Comparison of ENCODE assay signal across 2 cellular contexts in the genomic region with DNA sequence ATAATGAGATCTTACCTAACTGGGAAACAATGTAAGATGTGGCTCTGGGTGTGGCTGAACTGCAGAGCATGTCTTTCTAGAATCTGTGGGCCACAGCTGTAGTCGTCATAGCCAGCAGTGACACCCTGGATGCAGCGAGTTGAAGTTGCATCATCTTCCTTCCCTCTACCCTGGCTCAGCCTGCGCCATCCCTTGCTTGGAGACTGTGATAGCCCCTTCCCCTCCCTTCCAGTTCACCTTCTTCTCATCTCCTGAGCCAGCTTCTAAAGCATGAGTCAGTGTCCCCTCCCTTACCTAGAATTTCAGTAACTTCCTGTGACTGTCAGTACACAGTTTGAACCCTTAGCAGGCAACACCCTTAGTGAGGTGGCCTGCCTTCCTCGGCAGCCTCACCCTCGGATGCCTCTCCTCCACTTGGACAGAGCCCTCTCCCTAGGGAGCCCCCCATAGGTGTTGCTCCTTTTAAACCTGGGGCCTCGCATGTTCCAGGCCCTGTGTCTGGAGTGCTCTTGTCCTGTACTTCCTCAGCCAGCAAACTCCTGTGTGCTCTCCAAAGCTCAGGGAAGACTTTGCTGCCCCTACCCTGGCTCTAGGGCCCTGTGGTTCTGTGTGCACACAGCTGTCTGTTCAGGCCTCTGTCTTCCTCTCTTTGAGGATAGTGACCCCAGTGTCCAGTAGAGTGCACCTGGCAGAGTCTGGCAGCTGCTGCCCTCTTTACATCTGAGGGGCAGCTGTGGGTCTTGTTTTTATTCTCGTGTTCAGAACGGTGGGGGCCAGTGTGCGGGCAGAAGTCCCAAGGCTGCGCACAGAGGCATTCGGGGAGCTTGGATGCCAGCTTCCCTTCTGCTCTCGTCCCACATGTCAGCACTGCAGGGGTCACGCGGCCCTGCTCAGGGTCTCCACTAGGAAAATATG.
TF ChIP-seq lines count a peak whose summit lies in the region.

No MANE protein-coding gene starts in this region.

TF ChIP-seq in GM23338, 12 proteins besides CTCF, POLR2A, EP300 and RAD21 (continued from another document):
- TF ChIP-seq, protein P1, sequence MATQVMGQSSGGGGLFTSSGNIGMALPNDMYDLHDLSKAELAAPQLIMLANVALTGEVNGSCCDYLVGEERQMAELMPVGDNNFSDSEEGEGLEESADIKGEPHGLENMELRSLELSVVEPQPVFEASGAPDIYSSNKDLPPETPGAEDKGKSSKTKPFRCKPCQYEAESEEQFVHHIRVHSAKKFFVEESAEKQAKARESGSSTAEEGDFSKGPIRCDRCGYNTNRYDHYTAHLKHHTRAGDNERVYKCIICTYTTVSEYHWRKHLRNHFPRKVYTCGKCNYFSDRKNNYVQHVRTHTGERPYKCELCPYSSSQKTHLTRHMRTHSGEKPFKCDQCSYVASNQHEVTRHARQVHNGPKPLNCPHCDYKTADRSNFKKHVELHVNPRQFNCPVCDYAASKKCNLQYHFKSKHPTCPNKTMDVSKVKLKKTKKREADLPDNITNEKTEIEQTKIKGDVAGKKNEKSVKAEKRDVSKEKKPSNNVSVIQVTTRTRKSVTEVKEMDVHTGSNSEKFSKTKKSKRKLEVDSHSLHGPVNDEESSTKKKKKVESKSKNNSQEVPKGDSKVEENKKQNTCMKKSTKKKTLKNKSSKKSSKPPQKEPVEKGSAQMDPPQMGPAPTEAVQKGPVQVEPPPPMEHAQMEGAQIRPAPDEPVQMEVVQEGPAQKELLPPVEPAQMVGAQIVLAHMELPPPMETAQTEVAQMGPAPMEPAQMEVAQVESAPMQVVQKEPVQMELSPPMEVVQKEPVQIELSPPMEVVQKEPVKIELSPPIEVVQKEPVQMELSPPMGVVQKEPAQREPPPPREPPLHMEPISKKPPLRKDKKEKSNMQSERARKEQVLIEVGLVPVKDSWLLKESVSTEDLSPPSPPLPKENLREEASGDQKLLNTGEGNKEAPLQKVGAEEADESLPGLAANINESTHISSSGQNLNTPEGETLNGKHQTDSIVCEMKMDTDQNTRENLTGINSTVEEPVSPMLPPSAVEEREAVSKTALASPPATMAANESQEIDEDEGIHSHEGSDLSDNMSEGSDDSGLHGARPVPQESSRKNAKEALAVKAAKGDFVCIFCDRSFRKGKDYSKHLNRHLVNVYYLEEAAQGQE (IDR thresholded peaks at IDR 0.05; ENCODE audit: unreplicated experiment): no peak
- TF ChIP-seq EZH2 (IDR thresholded peaks at IDR 0.05; ENCODE audit: low read depth, unreplicated experiment): no peak

TF ChIP-seq in K562, 482 proteins besides CTCF, POLR2A, EP300 and RAD21 (continued from another document and continues in another):
- TF ChIP-seq, protein P2, sequence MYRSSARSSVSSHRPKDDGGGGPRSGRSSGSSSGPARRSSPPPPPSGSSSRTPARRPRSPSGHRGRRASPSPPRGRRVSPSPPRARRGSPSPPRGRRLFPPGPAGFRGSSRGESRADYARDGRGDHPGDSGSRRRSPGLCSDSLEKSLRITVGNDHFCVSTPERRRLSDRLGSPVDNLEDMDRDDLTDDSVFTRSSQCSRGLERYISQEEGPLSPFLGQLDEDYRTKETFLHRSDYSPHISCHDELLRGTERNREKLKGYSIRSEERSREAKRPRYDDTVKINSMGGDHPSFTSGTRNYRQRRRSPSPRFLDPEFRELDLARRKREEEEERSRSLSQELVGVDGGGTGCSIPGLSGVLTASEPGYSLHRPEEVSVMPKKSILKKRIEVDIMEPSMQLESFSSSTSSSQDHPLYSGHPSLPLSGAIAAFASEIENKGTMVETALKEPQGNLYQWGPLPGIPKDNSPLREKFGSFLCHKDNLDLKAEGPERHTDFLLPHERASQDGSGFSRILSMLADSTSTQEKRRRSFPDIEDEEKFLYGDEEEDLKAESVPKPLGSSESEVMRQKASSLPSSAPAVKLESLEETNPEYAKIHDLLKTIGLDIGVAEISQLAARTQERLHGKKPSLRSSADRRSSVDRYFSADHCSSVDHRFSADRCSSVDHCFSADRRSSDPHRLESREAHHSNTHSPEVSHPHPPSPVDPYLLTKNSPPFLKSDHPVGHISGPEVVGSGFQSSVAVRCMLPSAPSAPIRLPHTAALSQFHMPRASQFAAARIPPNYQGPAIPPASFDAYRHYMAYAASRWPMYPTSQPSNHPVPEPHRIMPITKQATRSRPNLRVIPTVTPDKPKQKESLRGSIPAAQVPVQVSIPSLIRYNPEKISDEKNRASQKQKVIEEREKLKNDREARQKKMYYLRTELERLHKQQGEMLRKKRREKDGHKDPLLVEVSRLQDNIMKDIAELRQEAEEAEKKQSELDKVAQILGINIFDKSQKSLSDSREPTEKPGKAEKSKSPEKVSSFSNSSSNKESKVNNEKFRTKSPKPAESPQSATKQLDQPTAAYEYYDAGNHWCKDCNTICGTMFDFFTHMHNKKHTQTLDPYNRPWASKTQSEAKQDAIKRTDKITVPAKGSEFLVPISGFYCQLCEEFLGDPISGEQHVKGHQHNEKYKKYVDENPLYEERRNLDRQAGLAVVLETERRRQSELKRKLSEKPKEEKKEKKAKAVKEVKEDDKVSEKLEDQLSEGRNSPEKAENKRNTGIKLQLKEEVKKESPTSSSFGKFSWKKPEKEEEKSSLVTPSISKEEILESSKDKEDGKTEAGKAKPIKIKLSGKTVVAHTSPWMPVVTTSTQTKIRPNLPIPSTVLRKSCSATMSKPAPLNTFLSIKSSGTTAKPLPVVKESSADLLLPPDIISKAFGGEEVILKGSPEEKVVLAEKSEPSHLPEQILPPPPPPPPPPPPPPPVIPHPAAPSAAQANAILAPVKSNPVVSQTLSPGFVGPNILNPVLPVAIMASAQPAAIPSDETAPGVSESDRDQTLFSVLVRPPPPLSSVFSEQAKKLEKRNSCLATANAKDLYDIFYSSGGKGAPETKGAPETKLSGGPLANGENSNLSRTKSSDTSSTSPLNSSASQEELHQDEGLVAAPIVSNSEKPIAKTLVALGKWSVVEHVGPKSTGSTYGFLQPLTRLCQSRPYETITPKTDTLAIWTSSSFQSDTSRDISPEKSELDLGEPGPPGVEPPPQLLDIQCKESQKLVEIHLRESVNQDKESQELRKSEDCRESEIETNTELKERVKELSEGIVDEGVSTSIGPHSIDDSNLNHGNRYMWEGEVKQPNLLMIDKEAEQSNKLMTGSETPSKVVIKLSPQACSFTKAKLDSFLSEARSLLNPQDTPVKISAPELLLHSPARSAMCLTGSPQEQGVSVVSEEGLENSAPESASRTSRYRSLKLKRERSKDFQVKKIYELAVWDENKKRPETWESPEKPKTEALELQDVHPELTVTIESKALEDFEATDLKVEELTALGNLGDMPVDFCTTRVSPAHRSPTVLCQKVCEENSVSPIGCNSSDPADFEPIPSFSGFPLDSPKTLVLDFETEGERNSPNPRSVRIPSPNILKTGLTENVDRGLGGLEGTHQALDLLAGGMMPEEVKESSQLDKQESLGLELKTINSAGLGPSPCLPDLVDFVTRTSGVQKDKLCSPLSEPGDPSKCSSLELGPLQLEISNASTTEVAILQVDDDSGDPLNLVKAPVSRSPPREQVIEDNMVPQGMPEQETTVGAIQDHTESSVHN (IDR thresholded peaks at IDR 0.05; ENCODE audit: borderline replicate concordance in 1 of 2, low read depth in 1 of 2): 0 out of 4 replicates have a peak, but pooled peaks of 1 of the 2 experiments have one; percentile 51
- TF ChIP-seq JUND (IDR thresholded peaks at IDR 0.05; ENCODE audit: borderline replicate concordance, low read depth, low read length) (peak; percentile 89), JUND (tag; IDR thresholded peaks at IDR 0.05; ENCODE audit: borderline replicate concordance, low read depth, low read length) (peak; percentile 73; the same call in 1 of the 3 replicates), DPF2 (IDR thresholded peaks at IDR 0.05) (peak; percentile 40; the same call in 1 of the 2 replicates), PTTG1 (tag; IDR thresholded peaks at IDR 0.05; ENCODE audit: low read depth) (no peak), ATF3 (IDR thresholded peaks at IDR 0.05) (peak; percentile 97), ATF3 (CRISPR knock-in tag; conservative IDR thresholded peaks at IDR 0.05) (no peak), FUS (optimal IDR thresholded peaks at IDR 0.05; ENCODE audit: low read depth, low read length) (no peak), RCOR1 (IDR thresholded peaks at IDR 0.05; ENCODE audit: borderline replicate concordance in 1 of 2, low read depth in 2 of 2, low read length in 2 of 2) (peak in 1 of 2 experiments; percentile 85; a peak in 2 of 4 replicates), FOSL1 (tag; conservative IDR thresholded peaks at IDR 0.05) (peak; percentile 51), PTRF (tag; IDR thresholded peaks at IDR 0.05) (no peak), MYC (IDR thresholded peaks at IDR 0.05; ENCODE audit: low read depth, low read length) (peak; percentile 67), MYC (CRISPR knock-in tag; IDR thresholded peaks at IDR 0.05; ENCODE audit: borderline replicate concordance, low read depth) (no peak), ZNF717 (CRISPR knock-in tag; IDR thresholded peaks at IDR 0.05) (no peak), THRAP3 (IDR thresholded peaks at IDR 0.05; ENCODE audit: borderline replicate concordance) (no peak), CTBP1 (IDR thresholded peaks at IDR 0.05; ENCODE audit: borderline replicate concordance) (peak; percentile 83), MED1 (CRISPR knock-in tag; IDR thresholded peaks at IDR 0.05; ENCODE audit: borderline replicate concordance) (no peak), SIX5 (IDR thresholded peaks at IDR 0.05; ENCODE audit: borderline replicate concordance in 1 of 2, insufficient read depth in 1 of 2, low read depth in 1 of 2, low read length in 2 of 2) (no peak), ZEB2 (IDR thresholded peaks at IDR 0.05) (peak; percentile 82; the same call in 1 of the 2 replicates), CEBPB (tag; IDR thresholded peaks at IDR 0.05) (peak; percentile 66), NKRF (IDR thresholded peaks at IDR 0.05; ENCODE audit: borderline replicate concordance) (no peak)
- TF ChIP-seq, protein P3, sequence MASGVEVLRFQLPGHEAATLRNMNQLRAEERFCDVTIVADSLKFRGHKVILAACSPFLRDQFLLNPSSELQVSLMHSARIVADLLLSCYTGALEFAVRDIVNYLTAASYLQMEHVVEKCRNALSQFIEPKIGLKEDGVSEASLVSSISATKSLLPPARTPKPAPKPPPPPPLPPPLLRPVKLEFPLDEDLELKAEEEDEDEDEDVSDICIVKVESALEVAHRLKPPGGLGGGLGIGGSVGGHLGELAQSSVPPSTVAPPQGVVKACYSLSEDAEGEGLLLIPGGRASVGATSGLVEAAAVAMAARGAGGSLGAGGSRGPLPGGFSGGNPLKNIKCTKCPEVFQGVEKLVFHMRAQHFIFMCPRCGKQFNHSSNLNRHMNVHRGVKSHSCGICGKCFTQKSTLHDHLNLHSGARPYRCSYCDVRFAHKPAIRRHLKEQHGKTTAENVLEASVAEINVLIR (CRISPR knock-in tag; IDR thresholded peaks at IDR 0.05): no peak
- TF ChIP-seq, protein P4, sequence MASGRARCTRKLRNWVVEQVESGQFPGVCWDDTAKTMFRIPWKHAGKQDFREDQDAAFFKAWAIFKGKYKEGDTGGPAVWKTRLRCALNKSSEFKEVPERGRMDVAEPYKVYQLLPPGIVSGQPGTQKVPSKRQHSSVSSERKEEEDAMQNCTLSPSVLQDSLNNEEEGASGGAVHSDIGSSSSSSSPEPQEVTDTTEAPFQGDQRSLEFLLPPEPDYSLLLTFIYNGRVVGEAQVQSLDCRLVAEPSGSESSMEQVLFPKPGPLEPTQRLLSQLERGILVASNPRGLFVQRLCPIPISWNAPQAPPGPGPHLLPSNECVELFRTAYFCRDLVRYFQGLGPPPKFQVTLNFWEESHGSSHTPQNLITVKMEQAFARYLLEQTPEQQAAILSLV (tag; IDR thresholded peaks at IDR 0.05): peak; percentile 86
- TF ChIP-seq, protein P5, sequence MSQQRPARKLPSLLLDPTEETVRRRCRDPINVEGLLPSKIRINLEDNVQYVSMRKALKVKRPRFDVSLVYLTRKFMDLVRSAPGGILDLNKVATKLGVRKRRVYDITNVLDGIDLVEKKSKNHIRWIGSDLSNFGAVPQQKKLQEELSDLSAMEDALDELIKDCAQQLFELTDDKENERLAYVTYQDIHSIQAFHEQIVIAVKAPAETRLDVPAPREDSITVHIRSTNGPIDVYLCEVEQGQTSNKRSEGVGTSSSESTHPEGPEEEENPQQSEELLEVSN (IDR thresholded peaks at IDR 0.05; ENCODE audit: borderline replicate concordance in 1 of 2, extremely low read depth in 1 of 2, insufficient read depth in 1 of 2, insufficient read length in 1 of 2, low read depth in 1 of 2, low read length in 1 of 2, poor library complexity in 1 of 2, severe bottlenecking in 1 of 2): no peak
- TF ChIP-seq, protein P6, sequence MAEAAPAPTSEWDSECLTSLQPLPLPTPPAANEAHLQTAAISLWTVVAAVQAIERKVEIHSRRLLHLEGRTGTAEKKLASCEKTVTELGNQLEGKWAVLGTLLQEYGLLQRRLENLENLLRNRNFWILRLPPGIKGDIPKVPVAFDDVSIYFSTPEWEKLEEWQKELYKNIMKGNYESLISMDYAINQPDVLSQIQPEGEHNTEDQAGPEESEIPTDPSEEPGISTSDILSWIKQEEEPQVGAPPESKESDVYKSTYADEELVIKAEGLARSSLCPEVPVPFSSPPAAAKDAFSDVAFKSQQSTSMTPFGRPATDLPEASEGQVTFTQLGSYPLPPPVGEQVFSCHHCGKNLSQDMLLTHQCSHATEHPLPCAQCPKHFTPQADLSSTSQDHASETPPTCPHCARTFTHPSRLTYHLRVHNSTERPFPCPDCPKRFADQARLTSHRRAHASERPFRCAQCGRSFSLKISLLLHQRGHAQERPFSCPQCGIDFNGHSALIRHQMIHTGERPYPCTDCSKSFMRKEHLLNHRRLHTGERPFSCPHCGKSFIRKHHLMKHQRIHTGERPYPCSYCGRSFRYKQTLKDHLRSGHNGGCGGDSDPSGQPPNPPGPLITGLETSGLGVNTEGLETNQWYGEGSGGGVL (CRISPR knock-in tag; IDR thresholded peaks at IDR 0.05): no peak
- TF ChIP-seq, protein P7, sequence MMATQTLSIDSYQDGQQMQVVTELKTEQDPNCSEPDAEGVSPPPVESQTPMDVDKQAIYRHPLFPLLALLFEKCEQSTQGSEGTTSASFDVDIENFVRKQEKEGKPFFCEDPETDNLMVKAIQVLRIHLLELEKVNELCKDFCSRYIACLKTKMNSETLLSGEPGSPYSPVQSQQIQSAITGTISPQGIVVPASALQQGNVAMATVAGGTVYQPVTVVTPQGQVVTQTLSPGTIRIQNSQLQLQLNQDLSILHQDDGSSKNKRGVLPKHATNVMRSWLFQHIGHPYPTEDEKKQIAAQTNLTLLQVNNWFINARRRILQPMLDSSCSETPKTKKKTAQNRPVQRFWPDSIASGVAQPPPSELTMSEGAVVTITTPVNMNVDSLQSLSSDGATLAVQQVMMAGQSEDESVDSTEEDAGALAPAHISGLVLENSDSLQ (IDR thresholded peaks at IDR 0.05): peak; percentile 39
